8 cellular contexts compared by ENCODE assay signal in the genomic region with DNA sequence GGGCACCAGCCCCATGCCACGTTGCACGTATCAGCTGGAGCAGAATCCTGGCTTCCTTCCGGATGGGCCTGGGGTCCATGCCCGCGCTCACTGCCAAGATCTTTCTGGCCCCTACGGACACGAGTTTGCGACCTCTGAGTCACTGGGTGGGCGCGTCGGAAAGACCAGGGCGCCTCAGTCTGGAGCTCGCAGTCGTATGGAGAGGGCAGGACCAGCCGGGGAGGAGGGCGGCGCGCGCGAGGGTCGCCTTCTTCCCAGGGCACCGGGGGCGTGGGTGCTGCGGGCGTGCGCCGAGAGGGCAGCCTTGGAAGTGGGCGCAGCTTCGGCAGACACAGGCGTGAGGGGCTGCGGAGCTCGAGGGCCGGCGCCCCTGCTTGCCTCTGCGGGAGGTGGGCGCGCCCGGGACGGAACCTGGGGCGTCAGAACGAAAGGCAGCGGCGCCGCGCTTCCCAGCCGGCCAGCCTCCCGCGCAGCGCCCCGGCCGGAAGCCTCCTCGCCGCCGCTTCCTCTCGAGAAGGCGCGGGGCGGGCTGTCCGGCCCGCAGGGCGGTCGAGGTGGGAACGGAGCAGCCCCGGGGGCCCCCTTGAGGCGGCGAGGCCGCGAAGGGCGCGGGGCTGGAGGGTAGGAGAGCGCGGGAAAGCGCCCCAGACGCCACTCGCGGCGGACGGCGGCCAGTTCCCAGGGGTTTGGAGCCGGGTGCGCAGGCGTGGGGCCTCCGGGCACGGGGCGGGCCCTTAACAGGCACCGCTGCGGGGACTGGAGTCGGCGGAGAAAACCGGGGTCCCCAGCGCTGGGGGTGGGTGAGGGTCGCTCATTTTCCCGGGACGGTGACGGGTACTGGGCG. TPM values are rescaled to one million over a fixed set of nuclear protein-coding genes. Genes with fewer than 3 reads are reported as not detected.
DNase-seq lines count a peak whose midpoint lies in the region; ATAC-seq lines count a peak whose summit lies in the region.

A gene (plus strand): TSS at position 490 of the 844 bp plus-strand sequence. CDS start 459 bp downstream, outside the sequence.

- in situ Hi-C loops in ACHN (cut with HindIII; ENCODE audit: low pct_ligation_motif_present, low pct_unique_long_range_greater_than_20kb, low sequenced_read_pairs), result no loop called here

- peak; percentile 43 for ATAC-seq in GM18517 (IDR thresholded peaks at IDR 0.05; ENCODE audit: unreplicated experiment)
- ATAC-seq in HG03135 (IDR thresholded peaks at IDR 0.05; ENCODE audit: unreplicated experiment), result peak; percentile 48

- H3K27ac ChIP-seq in epithelial cell of prostate, result peak within 1 kb of the TSS; percentile 61

- DNase-seq in ACHN (peak; percentile 71), NOMO-1 (lab: John Stamatoyannopoulos, UW; ENCODE audit: unreplicated experiment in 2 of 2) (peak; percentile 53 to 54), activated T-cell treated with anti-CD3 and anti-CD28 coated beads for 24 hours (ENCODE audit: low read depth) (peak; percentile 65), epithelial cell of prostate (ENCODE audit: low read depth, low spot score) (no peak), mucosa of gallbladder (ENCODE audit: low spot score) (peak; percentile 30)
- DNase-seq in stimulated activated CD8-positive, alpha-beta memory T cell treated with anti-CD3 and anti-CD28 coated beads, Interleukin-7, amount 100 ng/mL, for 24 hours (ENCODE audit: low read depth), result peak; percentile 38

RNA-seq across cellular contexts. Expression of the gene that starts here (rescaled TPM):
- total RNA-seq in mucosa of gallbladder, result 169 TPM
